In genomic region chr19:21751379-21751778, GRCh38 we compare ENCODE assay signal across 1 cellular context.
TF ChIP-seq lines count a peak whose summit lies in the region.

No MANE protein-coding gene starts in this region.

TF ChIP-seq in K562, 482 proteins besides CTCF, POLR2A, EP300 and RAD21 (continued from another document):
- TF ChIP-seq MNT (conservative IDR thresholded peaks at IDR 0.05), result no peak
- TF ChIP-seq MAFF (IDR thresholded peaks at IDR 0.05; ENCODE audit: low read length), result no peak
- no peak for TF ChIP-seq ZBTB49 (CRISPR knock-in tag; IDR thresholded peaks at IDR 0.05; ENCODE audit: borderline replicate concordance)
- no peak for TF ChIP-seq GATAD2A (IDR thresholded peaks at IDR 0.05)
- no peak for TF ChIP-seq RERE (CRISPR knock-in tag; IDR thresholded peaks at IDR 0.05; ENCODE audit: borderline replicate concordance)
TF ChIP-seq in K562: peak in this region for 0.
